Comparison of ENCODE assay signal across 19 cellular contexts in genomic region chr19:51993422-51993821, GRCh38. TPM values are rescaled to one million over a fixed set of nuclear protein-coding genes. Genes with fewer than 3 reads are reported as not detected.
A peak's percentile ranks its signal among the peaks of the same experiment; 100 is the strongest.
DNase-seq lines count a peak whose midpoint lies in the region; ATAC-seq and TF ChIP-seq lines count a peak whose summit lies in the region.
"Had no signal": no experiment of that assay in that cellular context is flagged by ENCODE, and none has a peak within 500 bp of the region (broad histone marks: within the 10 kb centered on the region; RNA-seq: fewer than 3 reads in every experiment).

No MANE protein-coding gene starts in this region.

- peaks cover 72% of the 10 kb centered on the region for H3K36me3 Mint-ChIP-seq in activated naive CD4-positive, alpha-beta T cell treated with anti-CD3 and anti-CD28 coated beads for 36 hours (ENCODE audit: low read depth)
- H3K36me3 Mint-ChIP-seq in HFFc6 (ENCODE audit: low read depth), result peaks cover 90% of the 10 kb centered on the region

- peak overlapping the region; percentile 20 for H3K4me3 ChIP-seq in effector memory CD4-positive, alpha-beta T cell (ENCODE audit: insufficient read depth, low read depth, low read length, poor library complexity, severe bottlenecking)
- H3K4me3 ChIP-seq in mucosa of stomach (ENCODE audit: low read length), result peak overlapping the region; percentile 22
- H3K4me3 ChIP-seq: SJCRH30 had no signal

- peaks cover 67% of the 10 kb centered on the region for H3K9me3 ChIP-seq in effector memory CD4-positive, alpha-beta T cell (ENCODE audit: control insufficient read depth, low read length)
- H3K9me3 ChIP-seq in mucosa of stomach (ENCODE audit: control insufficient read depth, low read length), result peaks cover 41% of the 10 kb centered on the region

- no peak overlapping the region for H3K9ac ChIP-seq in mucosa of stomach (ENCODE audit: low read length)

- intact Hi-C loops in activated naive CD4-positive, alpha-beta T cell treated with anti-CD3 and anti-CD28 coated beads for 36 hours (cut with micrococcal nuclease), result no loop called here
- intact Hi-C loops in cardiac septum (cut with DNase I), result no loop called here

- H3K4me1 Mint-ChIP-seq in activated naive CD4-positive, alpha-beta T cell treated with anti-CD3 and anti-CD28 coated beads for 36 hours (ENCODE audit: low read depth), result no peaks in the 10 kb centered on the region
- H3K4me1 Mint-ChIP-seq in HFFc6 (ENCODE audit: low read depth), result no peaks in the 10 kb centered on the region

- peaks cover 69% of the 10 kb centered on the region for H3K9me3 Mint-ChIP-seq in activated naive CD4-positive, alpha-beta T cell treated with anti-CD3 and anti-CD28 coated beads for 36 hours
- peaks cover 96% of the 10 kb centered on the region for H3K9me3 Mint-ChIP-seq in HFFc6

- H3K4me1 ChIP-seq in effector memory CD4-positive, alpha-beta T cell (ENCODE audit: control insufficient read depth, insufficient read depth, low read length, poor library complexity, severe bottlenecking), result no peaks in the 10 kb centered on the region
- H3K4me1 ChIP-seq in mucosa of stomach (ENCODE audit: control insufficient read depth, insufficient read depth, low read length), result no peaks in the 10 kb centered on the region
- H3K4me1 ChIP-seq: SJCRH30 had no signal

- DNase-seq in activated naive CD4-positive, alpha-beta T cell treated with anti-CD3 and anti-CD28 coated beads for 36 hours, result no peak
- no peak for DNase-seq in activated naive CD4-positive, alpha-beta T cell treated with Interleukin-2 at 50 U/mL for 16 hours
- DNase-seq in effector memory CD4-positive, alpha-beta T cell, result no peak
- DNase-seq in NCI-H187 treated with DMSO at 0.1 percent for 48 hours (lab: John Stamatoyannopoulos, UW) (no peak), HFFc6 (no peak), cardiac septum (ENCODE audit: low spot score) (no peak)
- DNase-seq: C1 segment of cervical spinal cord, KG1, NCI-H1092, NCI-H1436, NCI-H2029, NCI-H2227 treated with DMSO at 0.1 percent for 48 hours, NCI-H510A treated with DMSO at 0.1 percent for 48 hours, NCI-H774, SJCRH30 had no signal

- no peaks in the 10 kb centered on the region for H3K27me3 Mint-ChIP-seq in activated naive CD4-positive, alpha-beta T cell treated with anti-CD3 and anti-CD28 coated beads for 36 hours (ENCODE audit: low read depth)
- H3K27me3 Mint-ChIP-seq in HFFc6 (ENCODE audit: insufficient read depth), result peaks cover 2% of the 10 kb centered on the region

- peaks cover 47% of the 10 kb centered on the region for H3K36me3 ChIP-seq in effector memory CD4-positive, alpha-beta T cell (ENCODE audit: control insufficient read depth, insufficient read depth, low read length)
- peaks cover 16% of the 10 kb centered on the region for H3K36me3 ChIP-seq in mucosa of stomach (ENCODE audit: control insufficient read depth, insufficient read depth, low read length)

- CTCF ChIA-PET in activated naive CD4-positive, alpha-beta T cell treated with anti-CD3 and anti-CD28 coated beads for 36 hours (lab: Charles Lee), result no interaction called here

- H3K27ac Mint-ChIP-seq in activated naive CD4-positive, alpha-beta T cell treated with anti-CD3 and anti-CD28 coated beads for 36 hours, result peak overlapping the region; percentile 5
- no peak overlapping the region for H3K27ac Mint-ChIP-seq in HFFc6

- TF ChIP-seq CTCF in HFFc6 (IDR thresholded peaks at IDR 0.05), result no peak

- H3K27me3 ChIP-seq in effector memory CD4-positive, alpha-beta T cell (replicated peaks; ENCODE audit: control insufficient read depth, insufficient read depth, low read length, poor library complexity, severe bottlenecking), result no peaks in the 10 kb centered on the region
- H3K27me3 ChIP-seq in mucosa of stomach (ENCODE audit: control insufficient read depth, insufficient read depth, low read length), result no peaks in the 10 kb centered on the region
- H3K27me3 ChIP-seq: SJCRH30 had no signal

- no peak for ATAC-seq in HG03354 (IDR thresholded peaks at IDR 0.05; ENCODE audit: poor library complexity, severe bottlenecking, unreplicated experiment)

- H3K27ac ChIP-seq in effector memory CD4-positive, alpha-beta T cell (ENCODE audit: insufficient read depth, low read length, poor library complexity, severe bottlenecking), result no peak overlapping the region
- H3K27ac ChIP-seq: 22Rv1, HL-60, SJCRH30 had no signal

- no peak overlapping the region for H3K4me3 Mint-ChIP-seq in activated naive CD4-positive, alpha-beta T cell treated with anti-CD3 and anti-CD28 coated beads for 36 hours
- no peak overlapping the region for H3K4me3 Mint-ChIP-seq in HFFc6

RNA-seq across cellular contexts. Expression of gene ZNF350, which starts 6.8 kb away (rescaled TPM):
- 1 to 10 TPM; 6.6 to 6.7 TPM for total RNA-seq in activated naive CD4-positive, alpha-beta T cell treated with anti-CD3 and anti-CD28 coated beads for 36 hours
- 1 to 10 TPM; 4.8 to 7.0 (median 5.6) TPM for total RNA-seq in HFFc6 (2021; fragmentation: NEBNext Ultra II Directional; extraction: Animal tissue kit (Norgen Biotek cat#: 25700))
- 8.2 TPM for total RNA-seq in cardiac septum

RNA-seq across cellular contexts. Expression of gene ZNF615, which starts 14.6 kb away (rescaled TPM):
- total RNA-seq in activated naive CD4-positive, alpha-beta T cell treated with anti-CD3 and anti-CD28 coated beads for 36 hours, result 1 to 10 TPM; 6.8 to 7.9 TPM
- 1 to 10 TPM; 4.4 to 5.7 (median 4.8) TPM for total RNA-seq in HFFc6 (2021; fragmentation: NEBNext Ultra II Directional; extraction: Animal tissue kit (Norgen Biotek cat#: 25700))
- total RNA-seq in cardiac septum, result 11.8 TPM

RNA-seq across cellular contexts. Expression of gene ZNF614, which starts 34.8 kb away (rescaled TPM):
- 1 to 10 TPM; 7.5 to 8.2 TPM for total RNA-seq in activated naive CD4-positive, alpha-beta T cell treated with anti-CD3 and anti-CD28 coated beads for 36 hours
- 1 to 10 TPM; 4.1 to 7.2 (median 5.3) TPM for total RNA-seq in HFFc6 (2021; fragmentation: NEBNext Ultra II Directional; extraction: Animal tissue kit (Norgen Biotek cat#: 25700))
- 6.4 TPM for total RNA-seq in cardiac septum

RNA-seq across cellular contexts. Expression of gene ZNF432, which starts 55.2 kb away (rescaled TPM):
- total RNA-seq in activated naive CD4-positive, alpha-beta T cell treated with anti-CD3 and anti-CD28 coated beads for 36 hours, result 1 to 10 TPM; 6.2 to 6.7 TPM
- 1 to 10 TPM; 5.6 to 6.9 (median 6.7) TPM for total RNA-seq in HFFc6 (2021; fragmentation: NEBNext Ultra II Directional; extraction: Animal tissue kit (Norgen Biotek cat#: 25700))
- total RNA-seq in cardiac septum, result 9.6 TPM
